Comparison of ENCODE assay signal across 19 cellular contexts in genomic region chr4:25816591-25817058, GRCh38. TPM values are rescaled to one million over a fixed set of nuclear protein-coding genes. Genes with fewer than 3 reads are reported as not detected.
DNase-seq lines count a peak whose midpoint lies in the region; ATAC-seq, FAIRE-seq and TF ChIP-seq lines count a peak whose summit lies in the region.
"Had no signal": no experiment of that assay in that cellular context is flagged by ENCODE, and none has a peak within 500 bp of the region (broad histone marks: within the 10 kb centered on the region; RNA-seq: fewer than 3 reads in every experiment).

No MANE protein-coding gene starts in this region.

- peaks cover 79% of the 10 kb centered on the region for H3K4me1 Mint-ChIP-seq in HFFc6 (ENCODE audit: low read depth)
- H3K4me1 Mint-ChIP-seq in stimulated activated memory B cell treated with anti-CD40 and anti-IgM and Interleukin-4, amounts not matched to agents 10 μg/mL and 1 μg/mL and 100 μg/mL, for 72 hours: no peaks in the 10 kb centered on the region
- H3K4me1 Mint-ChIP-seq in CD8-positive, alpha-beta memory T cell: peaks cover 0 to 2% (median 0%) of the 10 kb centered on the region in 3 donors

- no peak for FAIRE-seq in keratinocyte (lab: Jason Lieb, UNC)
- FAIRE-seq: D721Med had no signal

- no peaks in the 10 kb centered on the region for H3K9me3 ChIP-seq in keratinocyte (ENCODE audit: control insufficient read depth, low read depth, low read length)
- H3K9me3 ChIP-seq in CD8-positive, alpha-beta memory T cell (ENCODE audit: low read length): no peaks in the 10 kb centered on the region
- H3K9me3 ChIP-seq: BE2C, HAP-1, SJCRH30 had no signal

- H3K4me3 Mint-ChIP-seq in HFFc6: peak overlapping the region; percentile 68
- H3K4me3 Mint-ChIP-seq in stimulated activated memory B cell treated with anti-CD40 and anti-IgM and Interleukin-4, amounts not matched to agents 10 μg/mL and 1 μg/mL and 100 μg/mL, for 72 hours: no peak overlapping the region
- no peak overlapping the region for H3K4me3 Mint-ChIP-seq in CD8-positive, alpha-beta memory T cell
- H3K4me3 Mint-ChIP-seq: CD4-positive, alpha-beta T cell had no signal

- TF ChIP-seq CTCF in HFFc6 (IDR thresholded peaks at IDR 0.05): no peak
- TF ChIP-seq CTCF in brain microvascular endothelial cell (IDR thresholded peaks at IDR 0.05; ENCODE audit: low read depth, low read length, missing control alignments): no peak
- TF ChIP-seq CTCF in keratinocyte (optimal IDR thresholded peaks at IDR 0.05 in 1 of 3, IDR thresholded peaks at IDR 0.05 in 1 of 3, conservative IDR thresholded peaks at IDR 0.05 in 1 of 3; ENCODE audit: extremely low read depth in 1 of 3, insufficient read depth in 2 of 3, low read length in 3 of 3): no peak

- H3K4me1 ChIP-seq in keratinocyte (ENCODE audit: control insufficient read depth, extremely low read depth, insufficient read depth, low read length): peaks cover 53% of the 10 kb centered on the region
- no peaks in the 10 kb centered on the region for H3K4me1 ChIP-seq in CD8-positive, alpha-beta memory T cell (ENCODE audit: insufficient read depth, low read length)
- H3K4me1 ChIP-seq: BE2C had no signal

- dilution Hi-C loops in keratinocyte (cut with MboI; ENCODE audit: extremely low pct_ligation_motif_present, low sequenced_read_pairs): no loop called here

- no peak overlapping the region for H3K9ac ChIP-seq in keratinocyte (ENCODE audit: control insufficient read depth, extremely low read depth, insufficient read depth, low read length)

- H3K9me1 ChIP-seq in keratinocyte (ENCODE audit: control insufficient read depth, extremely low read depth, insufficient read depth, low read length): no peaks in the 10 kb centered on the region

- POLR2A ChIA-PET in CD8-positive, alpha-beta memory T cell (lab: Charles Lee): no interaction called here

- peak overlapping the region; percentile 9 for H3K4me2 ChIP-seq in keratinocyte (ENCODE audit: control insufficient read depth, extremely low read depth, insufficient read depth, low read depth, low read length)

- H3K27me3 ChIP-seq in brain microvascular endothelial cell (replicated peaks) (no peaks in the 10 kb centered on the region), keratinocyte (ENCODE audit: control insufficient read depth, extremely low read depth, insufficient read depth, low read length) (no peaks in the 10 kb centered on the region)
- no peaks in the 10 kb centered on the region for H3K27me3 ChIP-seq in CD8-positive, alpha-beta memory T cell (ENCODE audit: insufficient read depth, low read length, poor library complexity, severe bottlenecking)
- H3K27me3 ChIP-seq: BE2C, SJCRH30 had no signal

- in situ Hi-C loops in brain microvascular endothelial cell (cut with HindIII; ENCODE audit: low pct_ligation_motif_present, low sequenced_read_pairs): no loop called here

- H3K79me2 ChIP-seq in keratinocyte (ENCODE audit: control insufficient read depth, insufficient read depth, low read length): no peaks in the 10 kb centered on the region

- H3K27ac ChIP-seq in brain microvascular endothelial cell (peak overlapping the region; percentile 6), keratinocyte (ENCODE audit: control insufficient read depth, insufficient read depth, low read length) (no peak overlapping the region)
- no peak overlapping the region for H3K27ac ChIP-seq in CD8-positive, alpha-beta memory T cell (ENCODE audit: low read depth, low read length)
- H3K27ac ChIP-seq: SJCRH30 had no signal

- CTCF ChIA-PET in CD8-positive, alpha-beta memory T cell (lab: Charles Lee): interaction anchor here (0.9 kb wide), 1 partner anchor 11 kb away, joined by 3 read pairs; no protein-coding TSS in a partner anchor

- no peaks in the 10 kb centered on the region for H3K36me3 ChIP-seq in brain microvascular endothelial cell (replicated peaks)
- H3K36me3 ChIP-seq in keratinocyte (ENCODE audit: control insufficient read depth in 2 of 2, extremely low read depth in 1 of 2, insufficient read depth in 2 of 2, low read length in 2 of 2): peaks cover 3 to 7% of the 10 kb centered on the region in 2 experiments
- H3K36me3 ChIP-seq in CD8-positive, alpha-beta memory T cell (ENCODE audit: insufficient read depth, low read length): peaks cover 32% of the 10 kb centered on the region
- H3K36me3 ChIP-seq: BE2C had no signal

- no peaks in the 10 kb centered on the region; the same call in 1 of the 2 replicates for H3K27me3 Mint-ChIP-seq in HFFc6 (ENCODE audit: insufficient read depth)
- no peaks in the 10 kb centered on the region for H3K27me3 Mint-ChIP-seq in stimulated activated memory B cell treated with anti-CD40 and anti-IgM and Interleukin-4, amounts not matched to agents 10 μg/mL and 1 μg/mL and 100 μg/mL, for 72 hours
- H3K27me3 Mint-ChIP-seq in CD8-positive, alpha-beta memory T cell: no peaks in the 10 kb centered on the region
- H3K27me3 Mint-ChIP-seq: CD4-positive, alpha-beta T cell had no signal

- H3K27ac Mint-ChIP-seq in HFFc6: peak overlapping the region; percentile 87
- peak overlapping the region; percentile 46 for H3K27ac Mint-ChIP-seq in stimulated activated memory B cell treated with anti-CD40 and anti-IgM and Interleukin-4, amounts not matched to agents 10 μg/mL and 1 μg/mL and 100 μg/mL, for 72 hours
- H3K27ac Mint-ChIP-seq in CD8-positive, alpha-beta memory T cell: peak overlapping the region in 2 of 8 donors; percentile 1 to 5
- H3K27ac Mint-ChIP-seq: CD4-positive, alpha-beta T cell had no signal

- H4K20me1 ChIP-seq in keratinocyte (ENCODE audit: control insufficient read depth, extremely low read depth, insufficient read depth, low read length): no peaks in the 10 kb centered on the region

- DNase-seq in HFFc6 (no peak), brain microvascular endothelial cell (no peak), keratinocyte (ENCODE audit: low read depth, low spot score) (no peak), NCI-H1092 (lab: John Stamatoyannopoulos, UW) (no peak), cortex of kidney (lab: John Stamatoyannopoulos, UW) (no peak)
- no peak for DNase-seq in CD8-positive, alpha-beta memory T cell
- DNase-seq: BE2C; CD4-positive, alpha-beta T cell; DMS79 treated with DMSO at 0.1 percent for 48 hours; MV-4-11; NCI-H1436; NCI-H2029 treated with DMSO at 0.1 percent for 48 hours; NCI-H2171 treated with DMSO at 0.1 percent for 48 hours; NCI-H748 treated with DMSO at 0.1 percent for 48 hours; OCI-M1; SJCRH30 had no signal

- peaks cover 15% of the 10 kb centered on the region for H3K36me3 Mint-ChIP-seq in HFFc6 (ENCODE audit: low read depth)
- H3K36me3 Mint-ChIP-seq in stimulated activated memory B cell treated with anti-CD40 and anti-IgM and Interleukin-4, amounts not matched to agents 10 μg/mL and 1 μg/mL and 100 μg/mL, for 72 hours: peaks cover 66% of the 10 kb centered on the region
- peaks cover 11 to 91% (median 39%) of the 10 kb centered on the region in 3 donors for H3K36me3 Mint-ChIP-seq in CD8-positive, alpha-beta memory T cell

- H3K4me3 ChIP-seq in brain microvascular endothelial cell (ENCODE audit: low read depth, low read length) (no peak overlapping the region), keratinocyte (ENCODE audit: control insufficient read depth in 2 of 3, extremely low read depth in 1 of 3, insufficient read depth in 2 of 3, low read depth in 1 of 3, low read length in 3 of 3) (no peak overlapping the region)
- H3K4me3 ChIP-seq in CD8-positive, alpha-beta memory T cell (ENCODE audit: low read length): no peak overlapping the region
- H3K4me3 ChIP-seq: HAP-1, SJCRH30 had no signal

- H3K9me3 Mint-ChIP-seq in HFFc6: no peaks in the 10 kb centered on the region
- H3K9me3 Mint-ChIP-seq in stimulated activated memory B cell treated with anti-CD40 and anti-IgM and Interleukin-4, amounts not matched to agents 10 μg/mL and 1 μg/mL and 100 μg/mL, for 72 hours: no peaks in the 10 kb centered on the region
- no peaks in the 10 kb centered on the region for H3K9me3 Mint-ChIP-seq in CD8-positive, alpha-beta memory T cell
- H3K9me3 Mint-ChIP-seq: CD4-positive, alpha-beta T cell had no signal

- H2AFZ ChIP-seq in keratinocyte (ENCODE audit: control insufficient read depth, low read length): no peak overlapping the region

- ATAC-seq in stimulated activated memory B cell treated with anti-CD40 and anti-IgM and Interleukin-4, amounts not matched to agents 10 μg/mL and 1 μg/mL and 100 μg/mL, for 72 hours: no peak

RNA-seq across cellular contexts. Expression of gene SEL1L3, which starts 46.2 kb away (rescaled TPM):
- total RNA-seq in HFFc6 (2021; fragmentation: NEBNext Ultra II Directional; extraction: Animal tissue kit (Norgen Biotek cat#: 25700)): 10 to 100 TPM; 24.5 to 35.4 (median 31.1) TPM
- polyA plus RNA-seq in keratinocyte: 31.6 to 68.4 TPM (median 67.9 TPM) in 3 replicates
- polyA plus RNA-seq in keratinocyte (2011; ENCODE audit: low read depth): 27.3 TPM
- 34.7 and 72.0 TPM in 2 replicates for polyA plus RNA-seq in keratinocyte (2011; cell fraction: cytosol; rRNA removed)
- 71.0 and 79.8 TPM in 2 replicates for polyA plus RNA-seq in keratinocyte (2011; cell fraction: nucleus; rRNA removed)
- 29.7 and 44.1 TPM in 2 replicates for polyA plus RNA-seq in keratinocyte (2012; ENCODE audit: low replicate concordance)
- 57.1 to 113 TPM (median 102 TPM) in 3 replicates for polyA minus RNA-seq in keratinocyte
- polyA minus RNA-seq in keratinocyte (2011; cell fraction: cytosol; rRNA and poly(A)+ RNA removed): 39.9 TPM
- 51.5 and 173 TPM in 2 replicates for polyA minus RNA-seq in keratinocyte (2011; cell fraction: nucleus; rRNA and poly(A)+ RNA removed)
- 10 to 100 TPM; 36.4 to 46.2 TPM for total RNA-seq in CD8-positive, alpha-beta memory T cell
- 63.7 TPM for polyA plus RNA-seq in CD8-positive, alpha-beta memory T cell
